19 cellular contexts compared by ENCODE assay signal in the genomic region with DNA sequence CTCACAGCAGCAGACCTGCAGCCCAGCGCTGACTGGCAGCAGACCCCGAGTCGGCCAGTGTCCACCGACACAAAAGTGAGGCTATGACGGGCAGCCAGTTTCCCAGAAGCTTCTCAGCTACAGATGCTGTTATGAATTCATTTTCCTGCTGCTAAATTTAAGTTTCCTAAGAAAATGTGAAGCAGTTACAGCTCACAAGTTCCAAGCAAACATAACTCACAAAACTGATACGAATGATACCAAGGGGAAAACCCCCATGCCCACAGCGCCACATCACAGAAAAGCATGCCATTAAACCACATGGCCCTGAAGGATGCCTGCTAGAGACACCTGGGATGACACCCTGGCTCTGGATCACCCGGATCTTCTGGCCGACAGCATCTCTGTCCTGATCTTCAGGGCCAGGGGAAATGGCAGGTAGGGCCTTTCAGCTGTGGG. TPM values are rescaled to one million over a fixed set of nuclear protein-coding genes. Genes with fewer than 3 reads are reported as not detected.
DNase-seq lines count a peak whose midpoint lies in the region; ATAC-seq and TF ChIP-seq lines count a peak whose summit lies in the region.
"Had no signal": no experiment of that assay in that cellular context is flagged by ENCODE, and none has a peak within 500 bp of the region (broad histone marks: within the 10 kb centered on the region; RNA-seq: fewer than 3 reads in every experiment).

No MANE protein-coding gene starts in this region.

- H3K27me3 Mint-ChIP-seq in activated T-cell treated with anti-CD3 and anti-CD28 coated beads, Interleukin-2, amount 50 U/mL, for 4 hours (ENCODE audit: low read depth), result peaks cover 1% of the 10 kb centered on the region
- H3K27me3 Mint-ChIP-seq: CD4-positive, CD25-positive, alpha-beta regulatory T cell had no signal

- H3K27ac ChIP-seq in hepatocyte, result no peak overlapping the region
- H3K27ac ChIP-seq: KMS-11, right atrium auricular region, testis had no signal

- peaks cover 11% of the 10 kb centered on the region for H3K4me1 Mint-ChIP-seq in activated T-cell treated with anti-CD3 and anti-CD28 coated beads, Interleukin-2, amount 50 U/mL, for 4 hours (ENCODE audit: low read depth)
- H3K4me1 Mint-ChIP-seq: CD4-positive, CD25-positive, alpha-beta regulatory T cell had no signal

- H4K20me1 ChIP-seq in hepatocyte (ENCODE audit: insufficient read depth, poor library complexity, severe bottlenecking), result no peaks in the 10 kb centered on the region

- H2AFZ ChIP-seq in hepatocyte, result no peak overlapping the region

- H3K4me1 ChIP-seq in hepatocyte (ENCODE audit: insufficient read depth), result no peaks in the 10 kb centered on the region
- H3K4me1 ChIP-seq: right atrium auricular region had no signal

- intact Hi-C loops in posterior vena cava (cut with DNase I), result no loop called here

- H3K9me3 Mint-ChIP-seq in activated T-cell treated with anti-CD3 and anti-CD28 coated beads, Interleukin-2, amount 50 U/mL, for 4 hours, result no peaks in the 10 kb centered on the region
- H3K9me3 Mint-ChIP-seq: CD4-positive, CD25-positive, alpha-beta regulatory T cell had no signal

- H3K9me2 ChIP-seq in hepatocyte (replicated peaks; ENCODE audit: insufficient read depth), result no peaks in the 10 kb centered on the region

- DNase-seq in activated effector memory CD4-positive, alpha-beta T cell treated with anti-CD3 and anti-CD28 coated beads, Interleukin-2, amount 50 U/mL, for 16 hours, result peak; percentile 71
- DNase-seq in activated effector memory CD4-positive, alpha-beta T cell treated with Interleukin-2 at 50 U/mL for 16 hours, result no peak
- DNase-seq in activated T-cell treated with anti-CD3 and anti-CD28 coated beads, Interleukin-2, amount 50 U/mL, for 4 hours, result no peak
- DNase-seq in posterior vena cava (ENCODE audit: low spot score) (peak; percentile 77), hepatocyte (ENCODE audit: low spot score) (no peak)
- DNase-seq in stimulated activated CD8-positive, alpha-beta memory T cell treated with anti-CD3 and anti-CD28 coated beads, Interleukin-4, amount 100 ng/mL, for 48 hours, result peak; percentile 75
- DNase-seq: CD4-positive, CD25-positive, alpha-beta regulatory T cell; cortex of kidney; glutamatergic neuron; mesenchymal stem cell; MV-4-11; NCI-H1930; NCI-H345; NCI-H82; SHP77; testis had no signal

- no peaks in the 10 kb centered on the region for H3K9me3 ChIP-seq in hepatocyte (ENCODE audit: low read depth)
- H3K9me3 ChIP-seq: right atrium auricular region, testis had no signal

- no peak for TF ChIP-seq CTCF in hepatocyte (IDR thresholded peaks at IDR 0.05; ENCODE audit: poor library complexity)

- H3K36me3 ChIP-seq in hepatocyte (replicated peaks; ENCODE audit: insufficient read depth, low read depth), result no peaks in the 10 kb centered on the region
- H3K36me3 ChIP-seq: right atrium auricular region had no signal

- no peaks in the 10 kb centered on the region for H3K36me3 Mint-ChIP-seq in activated T-cell treated with anti-CD3 and anti-CD28 coated beads, Interleukin-2, amount 50 U/mL, for 4 hours (ENCODE audit: insufficient read depth)
- H3K36me3 Mint-ChIP-seq: CD4-positive, CD25-positive, alpha-beta regulatory T cell had no signal

- H3K4me3 Mint-ChIP-seq in activated T-cell treated with anti-CD3 and anti-CD28 coated beads, Interleukin-2, amount 50 U/mL, for 4 hours, result no peak overlapping the region
- H3K4me3 Mint-ChIP-seq: CD4-positive, CD25-positive, alpha-beta regulatory T cell had no signal

- H3K4me3 ChIP-seq in hepatocyte, result no peak overlapping the region
- H3K4me3 ChIP-seq: right atrium auricular region, testis had no signal

- WGBS in hepatocyte (ENCODE audit: low lambda C conversion rate, missing lambda C conversion rate), result 95% methylated on average over 9 of the region's 9 CpGs

- no peak overlapping the region for H3K4me2 ChIP-seq in hepatocyte
- H3K4me2 ChIP-seq: KMS-11 had no signal

- ATAC-seq in activated T-cell treated with anti-CD3 and anti-CD28 coated beads, Interleukin-2, amount 50 U/mL, for 4 hours, result peak; percentile 82 to 86
- no peak for ATAC-seq in HG03342 (IDR thresholded peaks at IDR 0.05; ENCODE audit: unreplicated experiment)

- H3K79me2 ChIP-seq in hepatocyte, result no peaks in the 10 kb centered on the region

- no peaks in the 10 kb centered on the region for H3K27me3 ChIP-seq in hepatocyte
- H3K27me3 ChIP-seq: right atrium auricular region, testis had no signal

RNA-seq across cellular contexts. Expression of gene SNORC, which starts 27.9 kb away (rescaled TPM):
- total RNA-seq in activated T-cell treated with anti-CD3 and anti-CD28 coated beads, Interleukin-2, amount 50 U/mL, for 4 hours, result 1 to 10 TPM; 1.2 to 1.7 (median 1.4) TPM
- under 1 TPM; 0.79 to 1.00 TPM for total RNA-seq in posterior vena cava
- 1.4 and 2.2 TPM in 2 replicates for total RNA-seq in hepatocyte
- polyA plus RNA-seq in hepatocyte, result 5.9 and 7.5 TPM in 2 replicates

Comparison
In these comparisons a context has a peak if more than half of its experiments do, and no peak if none do; other contexts are left out.
1. DNase-seq: peak in activated effector memory CD4-positive, alpha-beta T cell treated with anti-CD3 and anti-CD28 coated beads, Interleukin-2, amount 50 U/mL, for 16 hours (single experiment), posterior vena cava (single experiment) and stimulated activated CD8-positive, alpha-beta memory T cell treated with anti-CD3 and anti-CD28 coated beads, Interleukin-4, amount 100 ng/mL, for 48 hours (single experiment); none in activated effector memory CD4-positive, alpha-beta T cell treated with Interleukin-2 at 50 U/mL for 16 hours (single experiment), activated T-cell treated with anti-CD3 and anti-CD28 coated beads, Interleukin-2, amount 50 U/mL, for 4 hours (single experiment) and hepatocyte (single experiment).